18 cellular contexts compared by ENCODE assay signal in the genomic region with DNA sequence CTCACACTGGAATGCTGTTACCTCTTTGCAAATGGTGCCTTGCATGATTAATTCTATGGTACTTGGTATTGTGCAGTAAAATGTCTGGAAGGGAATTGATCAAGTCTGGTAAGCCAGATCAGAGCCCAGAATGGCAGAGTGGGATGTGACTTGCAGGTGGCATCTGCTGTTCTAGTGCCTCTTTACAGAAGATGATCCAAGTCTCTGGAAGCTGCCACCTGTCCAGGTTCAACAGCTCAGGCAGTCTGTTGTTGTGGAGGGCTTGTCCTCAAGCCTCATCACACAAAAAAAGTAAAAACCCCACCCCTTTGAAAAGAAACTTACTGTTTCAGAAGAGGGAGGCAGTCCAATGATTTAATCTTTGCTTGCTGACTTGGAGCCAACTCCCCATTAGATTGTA.
"Had no signal": no experiment of that assay in that cellular context is flagged by ENCODE, and none has a peak within 500 bp of the region (broad histone marks: within the 10 kb centered on the region; RNA-seq: fewer than 3 reads in every experiment).

No MANE protein-coding gene starts in this region.

- H3K4me3 Mint-ChIP-seq: activated naive CD8-positive, alpha-beta T cell treated with anti-CD3 and anti-CD28 coated beads, Interleukin-2, amount 10 ng/mL, durations not matched to agents 7 days and 5 days; neural crest cell had no signal

- H3K4me3 ChIP-seq: hepatocyte, tibial artery, uterus had no signal

- H3K9me3 ChIP-seq: tibial artery, uterus had no signal

- H3K4me2 ChIP-seq: hepatocyte had no signal

- H3K27ac ChIP-seq: brain microvascular endothelial cell, hepatocyte, tibial artery, uterus, WERI-Rb-1 had no signal

- H3K36me3 ChIP-seq: brain microvascular endothelial cell, tibial artery, uterus, WERI-Rb-1 had no signal

- H3K9me3 Mint-ChIP-seq: activated naive CD8-positive, alpha-beta T cell treated with anti-CD3 and anti-CD28 coated beads, Interleukin-2, amount 10 ng/mL, durations not matched to agents 7 days and 5 days; neural crest cell had no signal

- DNase-seq: activated CD4-positive, alpha-beta T cell treated with anti-CD3 and anti-CD28 coated beads, Interleukin-2, amount 50 U/mL, for 48 hours; activated gamma-delta T cell; activated naive CD8-positive, alpha-beta T cell treated with anti-CD3 and anti-CD28 coated beads, Interleukin-2, amount 10 ng/mL, durations not matched to agents 7 days and 5 days; brain microvascular endothelial cell; cerebellar nuclear complex; dermis blood vessel endothelial cell; effector memory CD4-positive, alpha-beta T cell; foreskin fibroblast; left cardiac atrium; midbrain; retina; stimulated activated CD8-positive, alpha-beta memory T cell treated with anti-CD3 and anti-CD28 coated beads, Interleukin-4, amount 100 ng/mL, for 48 hours; stimulated activated naive CD4-positive, alpha-beta T cell; uterus; WERI-Rb-1 had no signal

- ATAC-seq: left cardiac atrium had no signal

- H3K36me3 Mint-ChIP-seq: activated naive CD8-positive, alpha-beta T cell treated with anti-CD3 and anti-CD28 coated beads, Interleukin-2, amount 10 ng/mL, durations not matched to agents 7 days and 5 days had no signal

- H3K27ac Mint-ChIP-seq: activated naive CD8-positive, alpha-beta T cell treated with anti-CD3 and anti-CD28 coated beads, Interleukin-2, amount 10 ng/mL, durations not matched to agents 7 days and 5 days had no signal

- H2AFZ ChIP-seq: hepatocyte had no signal

- H3K27me3 ChIP-seq: brain microvascular endothelial cell, hepatocyte, tibial artery, uterus had no signal
